In the genomic region with DNA sequence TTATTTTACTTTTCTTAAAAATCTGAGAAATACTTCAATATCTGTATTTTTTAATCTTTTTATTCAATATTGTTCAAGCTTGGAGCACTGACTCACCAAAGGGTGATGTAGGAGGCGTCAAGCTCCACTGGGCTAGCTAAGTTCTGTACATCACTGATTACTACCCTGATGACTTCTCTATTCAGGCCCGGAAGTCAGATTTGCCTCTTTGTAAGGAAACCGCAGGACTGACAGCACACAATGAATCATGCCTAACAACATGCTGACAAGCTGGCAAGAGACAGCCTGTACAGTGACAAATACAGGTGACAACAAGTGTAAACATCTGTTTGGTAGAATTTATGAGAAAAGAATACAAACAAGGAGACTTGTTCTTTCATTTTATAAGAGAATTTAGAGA, we compare ENCODE assay signal across 10 cellular contexts.
DNase-seq lines count a peak whose midpoint lies in the region; ATAC-seq, FAIRE-seq and TF ChIP-seq lines count a peak whose summit lies in the region.
"Had no signal": no experiment of that assay in that cellular context is flagged by ENCODE, and none has a peak within 500 bp of the region (broad histone marks: within the 10 kb centered on the region; RNA-seq: fewer than 3 reads in every experiment).

No MANE protein-coding gene starts in this region.

- no peaks in the 10 kb centered on the region for H3K27me3 ChIP-seq in stomach
- H3K27me3 ChIP-seq: Peyer's patch had no signal

- H3K4me1 ChIP-seq in stomach, result no peaks in the 10 kb centered on the region
- H3K4me1 ChIP-seq: Peyer's patch had no signal

- TF ChIP-seq POLR2A in GM12891 (IDR thresholded peaks at IDR 0.05; ENCODE audit: low read depth, low read length) (no peak), stomach (IDR thresholded peaks at IDR 0.05) (no peak)

- intact Hi-C loops in stomach (cut with DNase I; ENCODE audit: low total_unique reads), result no loop called here

- TF ChIP-seq EP300 in stomach (IDR thresholded peaks at IDR 0.05), result no peak

- DNase-seq in GM12891 (ENCODE audit: insufficient read length, low spot score) (peak; percentile 4), HS-5 (ENCODE audit: low read depth) (peak; percentile 77), SHP77 treated with DMSO at 0.1 percent for 48 hours (lab: John Stamatoyannopoulos, UW) (peak; percentile 2), epithelial cell of proximal tubule (ENCODE audit: low read depth) (peak; percentile 91), stomach (peak; percentile 27), D721Med (ENCODE audit: insufficient read length, low spot score) (no peak), medulla oblongata (ENCODE audit: extremely low spot score) (no peak)

- H3K9me3 ChIP-seq in stomach, result no peaks in the 10 kb centered on the region
- H3K9me3 ChIP-seq: Peyer's patch had no signal

- no peaks in the 10 kb centered on the region for H3K36me3 ChIP-seq in stomach
- H3K36me3 ChIP-seq: Peyer's patch had no signal

- ATAC-seq in GM21529 (IDR thresholded peaks at IDR 0.05; ENCODE audit: unreplicated experiment), result peak; percentile 99

- 16 to 31% (median 25%) methylated on average over 3 of the region's 3 CpGs for WGBS in stomach, 5 donors

- H3K4me3 ChIP-seq in epithelial cell of proximal tubule (ENCODE audit: low read depth, low read length), result no peak overlapping the region
- no peak overlapping the region for H3K4me3 ChIP-seq in stomach
- H3K4me3 ChIP-seq: lung, Peyer's patch had no signal

- no peak overlapping the region for H3K27ac ChIP-seq in stomach
- H3K27ac ChIP-seq: Peyer's patch had no signal

- peak; percentile 78 for FAIRE-seq in GM12891 (lab: Jason Lieb, UNC)
- FAIRE-seq in D721Med (lab: Jason Lieb, UNC), result no peak

- no peak for TF ChIP-seq CTCF in epithelial cell of proximal tubule (conservative IDR thresholded peaks at IDR 0.05; ENCODE audit: low read depth, low read length)
- TF ChIP-seq CTCF in stomach (IDR thresholded peaks at IDR 0.05), result no peak
- no peak for TF ChIP-seq CTCF in D721Med (IDR thresholded peaks at IDR 0.05; ENCODE audit: insufficient read depth, missing control alignments)

TF ChIP-seq in GM12891, 5 proteins besides CTCF, POLR2A, EP300 and RAD21:
- no peak for TF ChIP-seq TAF1 (IDR thresholded peaks at IDR 0.05; ENCODE audit: low read depth, low read length)
- TF ChIP-seq PAX5 (IDR thresholded peaks at IDR 0.05; ENCODE audit: insufficient read depth, low read length, severe bottlenecking), result peak; percentile 80
- peak; percentile 56 for TF ChIP-seq SPI1 (IDR thresholded peaks at IDR 0.05; ENCODE audit: low read depth, low read length)
- TF ChIP-seq POLR2AphosphoS5 (IDR thresholded peaks at IDR 0.05; ENCODE audit: low read depth, low read length), result no peak

Comparison
In these comparisons a context has a peak if more than half of its experiments do, and no peak if none do; other contexts are left out.
1. DNase-seq: peak in GM12891 (single experiment), HS-5 (single experiment), SHP77 treated with DMSO at 0.1 percent for 48 hours (single experiment), epithelial cell of proximal tubule (single experiment) and stomach (single experiment); none in D721Med (single experiment) and medulla oblongata (single experiment).